In genomic region chr3:111735271-111735758, GRCh38 we compare ENCODE assay signal across 9 cellular contexts.
DNase-seq lines count a peak whose midpoint lies in the region; ATAC-seq, FAIRE-seq and TF ChIP-seq lines count a peak whose summit lies in the region.
"Had no signal": no experiment of that assay in that cellular context is flagged by ENCODE, and none has a peak within 500 bp of the region (broad histone marks: within the 10 kb centered on the region; RNA-seq: fewer than 3 reads in every experiment).

No MANE protein-coding gene starts in this region.

- DNase-seq in Calu3 = peak; percentile 59
- DNase-seq in bronchial epithelial cell (ENCODE audit: low read depth) = peak; percentile 98
- peak; percentile 88 for DNase-seq in mesenchymal stem cell
- DNase-seq in HUDEP-2 (lab: John Stamatoyannopoulos, UW; ENCODE audit: unreplicated experiment in 76 of 76) = no peak
- DNase-seq in psoas muscle = no peak
- DNase-seq in BE2C = no peak
- DNase-seq: activated T-cell treated with anti-CD3 and anti-CD28 coated beads, Interleukin-2, amount 50 U/mL, for 4 hours had no signal

- TF ChIP-seq CTCF in Calu3 (IDR thresholded peaks at IDR 0.05; ENCODE audit: unreplicated experiment) = no peak
- TF ChIP-seq CTCF in KMS-11 (conservative IDR thresholded peaks at IDR 0.05; ENCODE audit: low read depth, low read length) = no peak
- TF ChIP-seq CTCF in bronchial epithelial cell (IDR thresholded peaks at IDR 0.05; ENCODE audit: insufficient read depth, low read length, severe bottlenecking) = no peak
- TF ChIP-seq CTCF in psoas muscle (IDR thresholded peaks at IDR 0.05) = no peak
- TF ChIP-seq CTCF in BE2C (IDR thresholded peaks at IDR 0.05; ENCODE audit: low read depth, low read length) = no peak

- 0% methylated on average over 2 of the region's 4 CpGs for WGBS in mesenchymal stem cell
- WGBS in psoas muscle, 3 donors = 35 to 46% (median 36%) methylated on average over 4 of the region's 4 CpGs

- no peak overlapping the region for H3K4me3 ChIP-seq in KMS-11 (IDR thresholded peaks at IDR 0.05; ENCODE audit: insufficient read depth, low read depth, low read length)
- H3K4me3 ChIP-seq in bronchial epithelial cell (ENCODE audit: low read depth, low read length) = peak overlapping the region; percentile 55
- no peak overlapping the region for H3K4me3 ChIP-seq in mesenchymal stem cell (ENCODE audit: insufficient read depth in 1 of 2, low read depth in 1 of 2, low read length in 2 of 2)
- H3K4me3 ChIP-seq in psoas muscle = no peak overlapping the region
- H3K4me3 ChIP-seq in BE2C (ENCODE audit: low read depth, low read length) = no peak overlapping the region

- peak overlapping the region; percentile 99 for H3K4me2 ChIP-seq in KMS-11
- H3K4me2 ChIP-seq in mesenchymal stem cell (ENCODE audit: low read length, poor library complexity, severe bottlenecking) = peak overlapping the region; percentile 40

- no peaks in the 10 kb centered on the region for H3K9me3 Mint-ChIP-seq in Calu3 (ENCODE audit: low read depth, unreplicated experiment)
- H3K9me3 Mint-ChIP-seq: activated T-cell treated with anti-CD3 and anti-CD28 coated beads, Interleukin-2, amount 50 U/mL, for 4 hours had no signal

- no peak overlapping the region for H3K14ac ChIP-seq in mesenchymal stem cell (ENCODE audit: low read length in 2 of 2)

- peaks cover 74% of the 10 kb centered on the region for H3K4me1 Mint-ChIP-seq in Calu3 (ENCODE audit: low read depth, unreplicated experiment)

- H3K27ac ChIP-seq in KMS-11 (no peak overlapping the region), mesenchymal stem cell (ENCODE audit: low read length, poor library complexity, severe bottlenecking) (peak overlapping the region; percentile 93), psoas muscle (no peak overlapping the region)

- H3K27me3 ChIP-seq in KMS-11 (ENCODE audit: insufficient read depth, low read depth) (no peaks in the 10 kb centered on the region), bronchial epithelial cell (ENCODE audit: control insufficient read depth, insufficient read depth, low read length) (no peaks in the 10 kb centered on the region), mesenchymal stem cell (ENCODE audit: control insufficient read depth in 1 of 2, insufficient read depth in 1 of 2, low read length in 2 of 2) (no peaks in the 10 kb centered on the region), psoas muscle (ENCODE audit: insufficient read depth in 3 of 3, low read length in 2 of 3) (no peaks in the 10 kb centered on the region), BE2C (0 out of 2 replicates have a peak, but pooled peaks cover 3% of the 10 kb centered on the region)

- H3K9ac ChIP-seq in KMS-11 (no peak overlapping the region), mesenchymal stem cell (ENCODE audit: low read length) (peak overlapping the region; percentile 3)

- H4K8ac ChIP-seq in mesenchymal stem cell (ENCODE audit: low read length) = no peak overlapping the region

- H3K27me3 Mint-ChIP-seq in Calu3 (ENCODE audit: unreplicated experiment) = no peaks in the 10 kb centered on the region

- H3K27ac Mint-ChIP-seq in Calu3 (ENCODE audit: unreplicated experiment) = peak overlapping the region; percentile 82

- ATAC-seq in psoas muscle (no peak), HG02840 (IDR thresholded peaks at IDR 0.05; ENCODE audit: low FRiP score, unreplicated experiment) (no peak)
- ATAC-seq: activated T-cell treated with anti-CD3 and anti-CD28 coated beads, Interleukin-2, amount 50 U/mL, for 4 hours had no signal

- H3K9me3 ChIP-seq in mesenchymal stem cell (ENCODE audit: control insufficient read depth, low read length) (no peaks in the 10 kb centered on the region), psoas muscle (no peaks in the 10 kb centered on the region), BE2C (no peaks in the 10 kb centered on the region)

- no peaks in the 10 kb centered on the region for H3K79me2 ChIP-seq in KMS-11 (ENCODE audit: insufficient read depth, low read depth)

- FAIRE-seq in bronchial epithelial cell (lab: Jason Lieb, UNC) = no peak

- H3K4me1 ChIP-seq in KMS-11 (ENCODE audit: low read depth, poor library complexity, severe bottlenecking) (peaks cover 56% of the 10 kb centered on the region), mesenchymal stem cell (ENCODE audit: control insufficient read depth, insufficient read depth, low read depth, low read length) (peaks cover 9% of the 10 kb centered on the region), psoas muscle (peaks cover 17% of the 10 kb centered on the region), BE2C (no peaks in the 10 kb centered on the region)

- no peak overlapping the region for H2BK120ac ChIP-seq in mesenchymal stem cell (ENCODE audit: low read depth, low read length)

- peak overlapping the region; percentile 53 for H2BK5ac ChIP-seq in mesenchymal stem cell (ENCODE audit: low read depth, low read length, poor library complexity, severe bottlenecking)

- no peak overlapping the region for H3K4ac ChIP-seq in mesenchymal stem cell (ENCODE audit: low read depth in 1 of 2, low read length in 2 of 2)

- no peak overlapping the region for H2BK15ac ChIP-seq in mesenchymal stem cell (ENCODE audit: low read depth, poor library complexity, severe bottlenecking)

- no peak overlapping the region for H4K91ac ChIP-seq in mesenchymal stem cell (ENCODE audit: low read length)

- intact Hi-C loops in Calu3 (cut with micrococcal nuclease; ENCODE audit: unreplicated experiment) (loop anchor here (5.0 kb wide), 2 partner anchors 67 to 127 kb away; no protein-coding TSS in a partner anchor), psoas muscle (cut with DNase I) (no loop called here)

- H3K79me1 ChIP-seq in mesenchymal stem cell (replicated peaks; ENCODE audit: low read length, poor library complexity, severe bottlenecking) = peaks cover 2% of the 10 kb centered on the region

- BruUV-seq in Calu3 (replicated peaks; lab: Mats Ljungman, UMichigan) = no TSS peak

- H3K23ac ChIP-seq in mesenchymal stem cell (ENCODE audit: low read length in 2 of 2) = no peak overlapping the region

- peaks cover 8% of the 10 kb centered on the region for H3K36me3 Mint-ChIP-seq in Calu3 (ENCODE audit: insufficient read depth, unreplicated experiment)

- H2AK5ac ChIP-seq in mesenchymal stem cell (ENCODE audit: low read length, severe bottlenecking) = peak overlapping the region; percentile 94

- H3K36me3 ChIP-seq in KMS-11 (ENCODE audit: insufficient read depth) = no peaks in the 10 kb centered on the region
- peaks cover 1% of the 10 kb centered on the region for H3K36me3 ChIP-seq in bronchial epithelial cell (ENCODE audit: control insufficient read depth, insufficient read depth, low read length)
- H3K36me3 ChIP-seq in mesenchymal stem cell (ENCODE audit: control insufficient read depth in 1 of 2, insufficient read depth in 2 of 2, low read depth in 1 of 2, low read length in 2 of 2) = no peaks in the 10 kb centered on the region
- H3K36me3 ChIP-seq in psoas muscle (ENCODE audit: insufficient read depth in 1 of 2, low read depth in 1 of 2) = no peaks in the 10 kb centered on the region
- no peaks in the 10 kb centered on the region for H3K36me3 ChIP-seq in BE2C

- H2BK12ac ChIP-seq in mesenchymal stem cell (ENCODE audit: low read length in 2 of 2) = peak overlapping the region in 1 of 2 experiments; percentile 25

- H2AFZ ChIP-seq in KMS-11 (ENCODE audit: low read depth) = no peak overlapping the region
- H2AFZ ChIP-seq in mesenchymal stem cell (ENCODE audit: low read depth, low read length) = no peak overlapping the region

- CTCF ChIA-PET in Calu3 (lab: Charles Lee) = interaction anchor here (0.6 to 2.1 kb wide), 7 partner anchors 10 to 1158 kb away, joined by 3 to 10 read pairs (median 3); no protein-coding TSS in a partner anchor

- H4K20me1 ChIP-seq in KMS-11 (ENCODE audit: insufficient read depth) = no peaks in the 10 kb centered on the region

- H3K4me3 Mint-ChIP-seq in Calu3 (ENCODE audit: low read depth, unreplicated experiment) = peak overlapping the region; percentile 53
- H3K4me3 Mint-ChIP-seq: activated T-cell treated with anti-CD3 and anti-CD28 coated beads, Interleukin-2, amount 50 U/mL, for 4 hours had no signal

- peak overlapping the region in 1 of 2 experiments; percentile 27 for H3K18ac ChIP-seq in mesenchymal stem cell (ENCODE audit: low read depth in 1 of 2, low read length in 2 of 2)

Comparison
In these comparisons a context has a peak if more than half of its experiments do, and no peak if none do; other contexts are left out.
1. DNase-seq: peak in Calu3 (single experiment), bronchial epithelial cell (single experiment) and mesenchymal stem cell (single experiment); none in HUDEP-2 (0 of 76), psoas muscle (0 of 2) and BE2C (single experiment).